Comparison of ENCODE assay signal across 33 cellular contexts in the genomic region with DNA sequence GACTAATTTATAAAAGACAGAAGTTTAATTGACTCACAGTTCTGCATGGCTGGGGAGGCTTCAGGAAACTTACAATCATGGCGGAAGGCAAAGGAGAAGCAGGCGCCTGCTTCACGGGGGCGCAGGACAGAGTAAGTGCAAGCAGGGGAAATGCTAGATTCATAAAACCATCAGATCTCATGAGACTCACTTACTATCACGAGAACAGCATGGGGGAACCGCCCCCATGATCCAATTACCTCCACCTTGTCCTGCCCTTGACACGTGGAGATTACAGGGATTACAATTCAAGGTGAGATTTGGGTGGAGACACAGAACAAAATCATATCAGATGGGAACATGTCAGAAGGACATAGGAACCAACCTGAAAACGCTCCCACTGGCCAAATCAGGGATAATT.
"Had no signal": no experiment of that assay in that cellular context is flagged by ENCODE, and none has a peak within 500 bp of the region (broad histone marks: within the 10 kb centered on the region; RNA-seq: fewer than 3 reads in every experiment).

No MANE protein-coding gene starts in this region.

- H3K36me3 Mint-ChIP-seq: activated naive CD8-positive, alpha-beta T cell; mesothelial cell of epicardium; naive B cell; stimulated activated effector memory CD8-positive, alpha-beta T cell treated with anti-CD3 and anti-CD28 coated beads, Interleukin-12 subunit alpha, Interleukin-12 subunit beta, amount 100 ng/mL, for 72 hours; type B pancreatic cell had no signal

- H3K4me3 ChIP-seq: adrenal gland, body of pancreas, colonic mucosa, dorsolateral prefrontal cortex, gastrocnemius medialis, hepatocyte, ovary, prostate gland, sigmoid colon, thoracic aorta, uterus had no signal

- H3K4me1 Mint-ChIP-seq: activated B cell treated with CpG ODN at 0.5 μM for 24 hours, naive B cell had no signal

- H3K4me1 ChIP-seq: adrenal gland, body of pancreas, colonic mucosa, gastrocnemius medialis, prostate gland, sigmoid colon, uterus had no signal

- H3K36me3 ChIP-seq: adrenal gland, colonic mucosa, gastrocnemius medialis, ovary, prostate gland, sigmoid colon, thoracic aorta, uterus had no signal

- ATAC-seq: activated CD8-positive, alpha-beta T cell treated with anti-CD3 and anti-CD28 coated beads for 36 hours; activated T-cell treated with anti-CD3 and anti-CD28 coated beads, Interleukin-2, amount 50 U/mL, for 4 hours; body of pancreas; gastrocnemius medialis; stimulated activated effector memory CD8-positive, alpha-beta T cell treated with anti-CD3 and anti-CD28 coated beads, Interleukin-12 subunit alpha, Interleukin-12 subunit beta, amount 100 ng/mL, for 72 hours; T-helper 17 cell had no signal

- H3K27ac Mint-ChIP-seq: activated B cell treated with CpG ODN at 0.5 μM for 24 hours; activated CD8-positive, alpha-beta T cell treated with anti-CD3 and anti-CD28 coated beads for 36 hours; activated naive CD8-positive, alpha-beta T cell; activated T-helper 2 cell treated with anti-CD3 and anti-CD28 coated beads, Interferon-gamma antibody, Interleukin-2, Interleukin-4, amounts not matched to agents 10 μg/mL and 5 μg/mL and 100 μg/mL, durations not matched to agents 14 hours and 24 hours and 36 hours; mesothelial cell of epicardium; naive B cell; stimulated activated effector memory CD8-positive, alpha-beta T cell treated with anti-CD3 and anti-CD28 coated beads, Interleukin-12 subunit alpha, Interleukin-12 subunit beta, amount 100 ng/mL, for 72 hours; stimulated activated naive CD8-positive, alpha-beta T cell treated with anti-CD3 and anti-CD28 coated beads, Interleukin-15, Interleukin-2, amounts not matched to agents 100 ng/mL and 50 ng/mL, for 24 hours; T-helper 17 cell; type B pancreatic cell had no signal

- H3K4me3 Mint-ChIP-seq: activated B cell treated with CpG ODN at 0.5 μM for 24 hours; activated CD8-positive, alpha-beta T cell treated with anti-CD3 and anti-CD28 coated beads for 36 hours; activated naive CD8-positive, alpha-beta T cell; activated T-cell treated with anti-CD3 and anti-CD28 coated beads, Interleukin-2, amount 50 U/mL, for 4 hours; mesothelial cell of epicardium; naive B cell; stimulated activated effector memory CD8-positive, alpha-beta T cell treated with anti-CD3 and anti-CD28 coated beads, Interleukin-12 subunit alpha, Interleukin-12 subunit beta, amount 100 ng/mL, for 72 hours; stimulated activated naive CD8-positive, alpha-beta T cell treated with anti-CD3 and anti-CD28 coated beads, Interleukin-15, Interleukin-2, amounts not matched to agents 100 ng/mL and 50 ng/mL, for 24 hours; T-helper 17 cell; type B pancreatic cell had no signal

- H3K9me3 ChIP-seq: adrenal gland, body of pancreas, colonic mucosa, gastrocnemius medialis, ovary, prostate gland, sigmoid colon, thoracic aorta, uterus had no signal

- H3K9me3 Mint-ChIP-seq: activated B cell treated with CpG ODN at 0.5 μM for 24 hours; activated CD8-positive, alpha-beta T cell treated with anti-CD3 and anti-CD28 coated beads for 36 hours; activated T-cell treated with anti-CD3 and anti-CD28 coated beads, Interleukin-2, amount 50 U/mL, for 4 hours; activated T-helper 2 cell treated with anti-CD3 and anti-CD28 coated beads, Interferon-gamma antibody, Interleukin-2, Interleukin-4, amounts not matched to agents 10 μg/mL and 5 μg/mL and 100 μg/mL, durations not matched to agents 14 hours and 24 hours and 36 hours; mesothelial cell of epicardium; stimulated activated effector memory CD8-positive, alpha-beta T cell treated with anti-CD3 and anti-CD28 coated beads, Interleukin-12 subunit alpha, Interleukin-12 subunit beta, amount 100 ng/mL, for 72 hours; stimulated activated naive CD8-positive, alpha-beta T cell treated with anti-CD3 and anti-CD28 coated beads, Interleukin-15, Interleukin-2, amounts not matched to agents 100 ng/mL and 50 ng/mL, for 24 hours had no signal

- H3K27ac ChIP-seq: adrenal gland, body of pancreas, colonic mucosa, dorsolateral prefrontal cortex, gastrocnemius medialis, hepatocyte, ovary, prostate gland, sigmoid colon, thoracic aorta, uterus had no signal

- DNase-seq: activated B cell treated with CpG ODN at 0.5 μM for 24 hours; activated CD4-positive, alpha-beta T cell treated with anti-CD3 and anti-CD28 coated beads, Interleukin-2, amount 50 U/mL, for 1 hour; activated CD8-positive, alpha-beta T cell treated with anti-CD3 and anti-CD28 coated beads for 36 hours; activated naive CD4-positive, alpha-beta T cell treated with Interleukin-2 at 50 U/mL for 16 hours; activated T-cell treated with anti-CD3 and anti-CD28 coated beads, Interleukin-2, amount 50 U/mL, for 4 hours; adrenal gland; body of pancreas; cerebellar nuclear complex; colonic mucosa; dorsolateral prefrontal cortex; effector memory CD4-positive, alpha-beta T cell; erythroblast; gastrocnemius medialis; islet precursor cell; mammary epithelial cell; naive B cell; ovary; retina; sigmoid colon; small intestine; stimulated activated CD4-positive, alpha-beta T cell treated with anti-CD3 and anti-CD28 coated beads, Interleukin-4, amount 100 ng/mL, for 24 hours; T-helper 17 cell; T1000; uterus had no signal

- H3K27me3 Mint-ChIP-seq: type B pancreatic cell had no signal

- H3K27me3 ChIP-seq: adrenal gland, body of pancreas, colonic mucosa, dorsolateral prefrontal cortex, gastrocnemius medialis, hepatocyte, ovary, sigmoid colon, uterus had no signal
